1 cellular context compared by ENCODE assay signal in the genomic region with DNA sequence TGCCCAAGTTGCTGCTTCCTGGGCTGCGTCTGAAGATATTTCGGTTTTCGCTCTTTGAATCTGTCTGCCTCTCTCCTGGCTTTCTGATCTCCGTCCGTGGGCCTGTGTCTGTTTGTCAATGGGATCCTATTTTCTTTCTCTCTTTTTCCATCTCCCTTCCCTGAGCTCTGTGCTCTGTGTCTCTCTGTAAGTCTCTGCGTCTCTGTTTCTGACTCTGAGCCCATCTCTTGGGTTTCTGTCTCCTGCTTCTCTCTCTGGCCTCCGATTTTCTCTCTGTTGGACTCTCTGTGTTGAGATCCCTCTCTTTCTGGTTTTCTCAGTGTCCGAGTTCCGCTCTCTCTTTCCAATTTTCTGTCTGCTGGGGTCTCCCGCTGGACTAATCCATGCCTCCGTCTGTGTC.
TF ChIP-seq lines count a peak whose summit lies in the region.

No MANE protein-coding gene starts in this region.

TF ChIP-seq in WTC11, 78 proteins besides CTCF, POLR2A, EP300 and RAD21:
- TF ChIP-seq, protein P1, sequence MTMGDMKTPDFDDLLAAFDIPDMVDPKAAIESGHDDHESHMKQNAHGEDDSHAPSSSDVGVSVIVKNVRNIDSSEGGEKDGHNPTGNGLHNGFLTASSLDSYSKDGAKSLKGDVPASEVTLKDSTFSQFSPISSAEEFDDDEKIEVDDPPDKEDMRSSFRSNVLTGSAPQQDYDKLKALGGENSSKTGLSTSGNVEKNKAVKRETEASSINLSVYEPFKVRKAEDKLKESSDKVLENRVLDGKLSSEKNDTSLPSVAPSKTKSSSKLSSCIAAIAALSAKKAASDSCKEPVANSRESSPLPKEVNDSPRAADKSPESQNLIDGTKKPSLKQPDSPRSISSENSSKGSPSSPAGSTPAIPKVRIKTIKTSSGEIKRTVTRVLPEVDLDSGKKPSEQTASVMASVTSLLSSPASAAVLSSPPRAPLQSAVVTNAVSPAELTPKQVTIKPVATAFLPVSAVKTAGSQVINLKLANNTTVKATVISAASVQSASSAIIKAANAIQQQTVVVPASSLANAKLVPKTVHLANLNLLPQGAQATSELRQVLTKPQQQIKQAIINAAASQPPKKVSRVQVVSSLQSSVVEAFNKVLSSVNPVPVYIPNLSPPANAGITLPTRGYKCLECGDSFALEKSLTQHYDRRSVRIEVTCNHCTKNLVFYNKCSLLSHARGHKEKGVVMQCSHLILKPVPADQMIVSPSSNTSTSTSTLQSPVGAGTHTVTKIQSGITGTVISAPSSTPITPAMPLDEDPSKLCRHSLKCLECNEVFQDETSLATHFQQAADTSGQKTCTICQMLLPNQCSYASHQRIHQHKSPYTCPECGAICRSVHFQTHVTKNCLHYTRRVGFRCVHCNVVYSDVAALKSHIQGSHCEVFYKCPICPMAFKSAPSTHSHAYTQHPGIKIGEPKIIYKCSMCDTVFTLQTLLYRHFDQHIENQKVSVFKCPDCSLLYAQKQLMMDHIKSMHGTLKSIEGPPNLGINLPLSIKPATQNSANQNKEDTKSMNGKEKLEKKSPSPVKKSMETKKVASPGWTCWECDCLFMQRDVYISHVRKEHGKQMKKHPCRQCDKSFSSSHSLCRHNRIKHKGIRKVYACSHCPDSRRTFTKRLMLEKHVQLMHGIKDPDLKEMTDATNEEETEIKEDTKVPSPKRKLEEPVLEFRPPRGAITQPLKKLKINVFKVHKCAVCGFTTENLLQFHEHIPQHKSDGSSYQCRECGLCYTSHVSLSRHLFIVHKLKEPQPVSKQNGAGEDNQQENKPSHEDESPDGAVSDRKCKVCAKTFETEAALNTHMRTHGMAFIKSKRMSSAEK (CRISPR knock-in tag; IDR thresholded peaks at IDR 0.05; ENCODE audit: borderline replicate concordance), result no peak
- TF ChIP-seq, protein P2, sequence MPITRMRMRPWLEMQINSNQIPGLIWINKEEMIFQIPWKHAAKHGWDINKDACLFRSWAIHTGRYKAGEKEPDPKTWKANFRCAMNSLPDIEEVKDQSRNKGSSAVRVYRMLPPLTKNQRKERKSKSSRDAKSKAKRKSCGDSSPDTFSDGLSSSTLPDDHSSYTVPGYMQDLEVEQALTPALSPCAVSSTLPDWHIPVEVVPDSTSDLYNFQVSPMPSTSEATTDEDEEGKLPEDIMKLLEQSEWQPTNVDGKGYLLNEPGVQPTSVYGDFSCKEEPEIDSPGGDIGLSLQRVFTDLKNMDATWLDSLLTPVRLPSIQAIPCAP (CRISPR knock-in tag; IDR thresholded peaks at IDR 0.05), result no peak
- TF ChIP-seq RELA (CRISPR knock-in tag; IDR thresholded peaks at IDR 0.05; ENCODE audit: borderline replicate concordance), result no peak
- TF ChIP-seq, protein P3, sequence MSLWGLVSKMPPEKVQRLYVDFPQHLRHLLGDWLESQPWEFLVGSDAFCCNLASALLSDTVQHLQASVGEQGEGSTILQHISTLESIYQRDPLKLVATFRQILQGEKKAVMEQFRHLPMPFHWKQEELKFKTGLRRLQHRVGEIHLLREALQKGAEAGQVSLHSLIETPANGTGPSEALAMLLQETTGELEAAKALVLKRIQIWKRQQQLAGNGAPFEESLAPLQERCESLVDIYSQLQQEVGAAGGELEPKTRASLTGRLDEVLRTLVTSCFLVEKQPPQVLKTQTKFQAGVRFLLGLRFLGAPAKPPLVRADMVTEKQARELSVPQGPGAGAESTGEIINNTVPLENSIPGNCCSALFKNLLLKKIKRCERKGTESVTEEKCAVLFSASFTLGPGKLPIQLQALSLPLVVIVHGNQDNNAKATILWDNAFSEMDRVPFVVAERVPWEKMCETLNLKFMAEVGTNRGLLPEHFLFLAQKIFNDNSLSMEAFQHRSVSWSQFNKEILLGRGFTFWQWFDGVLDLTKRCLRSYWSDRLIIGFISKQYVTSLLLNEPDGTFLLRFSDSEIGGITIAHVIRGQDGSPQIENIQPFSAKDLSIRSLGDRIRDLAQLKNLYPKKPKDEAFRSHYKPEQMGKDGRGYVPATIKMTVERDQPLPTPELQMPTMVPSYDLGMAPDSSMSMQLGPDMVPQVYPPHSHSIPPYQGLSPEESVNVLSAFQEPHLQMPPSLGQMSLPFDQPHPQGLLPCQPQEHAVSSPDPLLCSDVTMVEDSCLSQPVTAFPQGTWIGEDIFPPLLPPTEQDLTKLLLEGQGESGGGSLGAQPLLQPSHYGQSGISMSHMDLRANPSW (CRISPR knock-in tag; conservative IDR thresholded peaks at IDR 0.05; ENCODE audit: low read depth), result no peak
- no peak for TF ChIP-seq ZNF396 (CRISPR knock-in tag; IDR thresholded peaks at IDR 0.05; ENCODE audit: borderline replicate concordance)
- TF ChIP-seq CREM (CRISPR knock-in tag; IDR thresholded peaks at IDR 0.05), result no peak
- no peak for TF ChIP-seq ZNF423 (CRISPR knock-in tag; IDR thresholded peaks at IDR 0.05)
- TF ChIP-seq, protein P4, sequence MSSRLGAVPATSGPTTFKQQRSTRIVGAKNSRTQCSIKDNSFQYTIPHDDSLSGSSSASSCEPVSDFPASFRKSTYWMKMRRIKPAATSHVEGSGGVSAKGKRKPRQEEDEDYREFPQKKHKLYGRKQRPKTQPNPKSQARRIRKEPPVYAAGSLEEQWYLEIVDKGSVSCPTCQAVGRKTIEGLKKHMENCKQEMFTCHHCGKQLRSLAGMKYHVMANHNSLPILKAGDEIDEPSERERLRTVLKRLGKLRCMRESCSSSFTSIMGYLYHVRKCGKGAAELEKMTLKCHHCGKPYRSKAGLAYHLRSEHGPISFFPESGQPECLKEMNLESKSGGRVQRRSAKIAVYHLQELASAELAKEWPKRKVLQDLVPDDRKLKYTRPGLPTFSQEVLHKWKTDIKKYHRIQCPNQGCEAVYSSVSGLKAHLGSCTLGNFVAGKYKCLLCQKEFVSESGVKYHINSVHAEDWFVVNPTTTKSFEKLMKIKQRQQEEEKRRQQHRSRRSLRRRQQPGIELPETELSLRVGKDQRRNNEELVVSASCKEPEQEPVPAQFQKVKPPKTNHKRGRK (CRISPR knock-in tag; IDR thresholded peaks at IDR 0.05; ENCODE audit: borderline replicate concordance), result no peak
- TF ChIP-seq, protein P5, sequence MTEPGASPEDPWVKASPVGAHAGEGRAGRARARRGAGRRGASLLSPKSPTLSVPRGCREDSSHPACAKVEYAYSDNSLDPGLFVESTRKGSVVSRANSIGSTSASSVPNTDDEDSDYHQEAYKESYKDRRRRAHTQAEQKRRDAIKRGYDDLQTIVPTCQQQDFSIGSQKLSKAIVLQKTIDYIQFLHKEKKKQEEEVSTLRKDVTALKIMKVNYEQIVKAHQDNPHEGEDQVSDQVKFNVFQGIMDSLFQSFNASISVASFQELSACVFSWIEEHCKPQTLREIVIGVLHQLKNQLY (CRISPR knock-in tag; IDR thresholded peaks at IDR 0.05), result no peak
- TF ChIP-seq JUN (CRISPR knock-in tag; IDR thresholded peaks at IDR 0.05), result no peak
- no peak for TF ChIP-seq GABPB1 (CRISPR knock-in tag; IDR thresholded peaks at IDR 0.05)
- no peak for TF ChIP-seq IRF2 (CRISPR knock-in tag; IDR thresholded peaks at IDR 0.05; ENCODE audit: borderline replicate concordance, low read depth)
- TF ChIP-seq ZNF671 (CRISPR knock-in tag; IDR thresholded peaks at IDR 0.05), result no peak
TF ChIP-seq in WTC11: peak in this region for 0.
